ENCODE assay signal across 30 cellular contexts in the genomic region with DNA sequence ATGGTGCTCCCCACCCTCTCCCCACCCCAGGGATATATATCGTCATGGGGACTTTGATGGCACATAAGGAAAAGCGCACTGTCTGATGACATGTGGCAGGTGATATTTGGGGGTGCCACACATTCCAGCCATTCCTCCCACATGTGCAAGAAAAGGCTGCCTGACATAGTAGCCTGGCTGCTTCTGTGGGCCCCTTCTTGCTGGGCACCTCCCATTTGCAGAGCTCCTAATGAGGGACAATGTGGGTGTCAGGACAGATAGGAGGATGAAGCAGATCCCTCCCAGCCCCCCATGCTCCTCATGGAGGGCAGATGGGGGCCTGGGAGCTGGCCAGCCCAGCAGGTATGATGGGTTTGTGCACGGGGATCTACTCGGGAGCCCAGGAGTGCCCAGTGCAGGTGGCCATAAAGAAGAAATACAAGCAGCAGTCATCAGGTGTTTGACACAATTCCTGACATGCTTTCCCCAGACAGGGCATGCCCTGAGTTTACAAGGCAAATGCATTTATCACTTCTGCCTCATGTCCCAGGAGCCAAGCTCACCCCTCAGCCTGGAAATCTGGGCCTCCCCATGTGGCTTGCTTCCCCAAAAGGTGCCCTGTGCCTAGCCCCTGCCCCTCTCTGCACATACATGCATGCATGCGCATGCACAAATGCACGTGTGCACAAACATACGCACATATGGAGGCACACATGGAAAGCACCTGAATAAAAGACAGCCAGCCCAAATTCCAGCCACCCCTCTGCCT.
"Had no signal": no experiment of that assay in that cellular context is flagged by ENCODE, and none has a peak within 500 bp of the region (broad histone marks: within the 10 kb centered on the region; RNA-seq: fewer than 3 reads in every experiment).

No MANE protein-coding gene starts in this region.

- ATAC-seq: activated CD4-positive, alpha-beta T cell treated with anti-CD3 and anti-CD28 coated beads for 36 hours; activated CD8-positive, alpha-beta T cell treated with anti-CD3 and anti-CD28 coated beads, Interleukin-2, amount 10 ng/mL, durations not matched to agents 7 days and 5 days; activated T-cell treated with anti-CD3 and anti-CD28 coated beads, Interleukin-2, amount 50 U/mL, for 4 hours; activated T-helper 17 cell treated with anti-CD3 and anti-CD28 coated beads, Interleukin-2, amount 50 U/mL, for 72 hours; effector memory CD8-positive, alpha-beta T cell had no signal

- H3K9me3 Mint-ChIP-seq: activated CD4-positive, alpha-beta memory T cell treated with anti-CD3 and anti-CD28 coated beads for 36 hours; activated CD4-positive, alpha-beta T cell treated with anti-CD3 and anti-CD28 coated beads, Interleukin-2, amount 10 ng/mL, durations not matched to agents 24 days and 14 days; activated T-cell treated with anti-CD3 and anti-CD28 coated beads, Interleukin-2, amount 50 U/mL, for 4 hours; activated T-helper 17 cell treated with anti-CD3 and anti-CD28 coated beads, Interleukin-2, amount 50 U/mL, for 72 hours; central memory CD8-positive, alpha-beta T cell; dendritic cell treated with granulocyte-macrophage colony-stimulating factor and Interleukin-4, amounts not matched to agents 40 ng/mL and 50 ng/mL, for 4 days; effector memory CD8-positive, alpha-beta T cell had no signal

- H3K36me3 Mint-ChIP-seq: activated CD4-positive, alpha-beta memory T cell treated with anti-CD3 and anti-CD28 coated beads for 36 hours had no signal

- H3K27ac ChIP-seq: brain microvascular endothelial cell, coronary artery, dorsolateral prefrontal cortex, epithelial cell of prostate had no signal

- DNase-seq: activated CD4-positive, alpha-beta memory T cell treated with anti-CD3 and anti-CD28 coated beads for 36 hours; activated CD4-positive, alpha-beta T cell treated with anti-CD3 and anti-CD28 coated beads for 36 hours; activated CD4-positive, alpha-beta T cell treated with anti-CD3 and anti-CD28 coated beads, Interleukin-2, amount 10 ng/mL, durations not matched to agents 24 days and 14 days; activated CD4-positive, CD25-positive, alpha-beta regulatory T cell; activated CD4-positive, CD25-positive, alpha-beta regulatory T cell treated with anti-CD3 and anti-CD28 coated beads, Interleukin-2, amount 50 U/mL, for 72 hours; activated CD8-positive, alpha-beta T cell treated with anti-CD3 and anti-CD28 coated beads, Interleukin-2, amount 10 ng/mL, durations not matched to agents 7 days and 5 days; activated effector memory CD4-positive, alpha-beta T cell treated with Interleukin-2 at 50 U/mL for 16 hours; activated gamma-delta T cell treated with Interleukin-2 at 50 U/mL for 16 hours; activated naive CD4-positive, alpha-beta T cell treated with anti-CD3 and anti-CD28 coated beads, Interleukin-2, amount 50 U/mL, for 16 hours; activated naive CD4-positive, alpha-beta T cell treated with Interleukin-2 at 50 U/mL for 16 hours; activated T-cell treated with anti-CD3 and anti-CD28 coated beads, Interleukin-2, amount 50 U/mL, for 4 hours; amniotic stem cell; anterior cingulate cortex; brain microvascular endothelial cell; dorsolateral prefrontal cortex; effector CD4-positive, alpha-beta T cell; effector memory CD8-positive, alpha-beta T cell; foreskin fibroblast; T-helper 2 cell had no signal

- H3K4me1 Mint-ChIP-seq: activated CD4-positive, alpha-beta T cell treated with anti-CD3 and anti-CD28 coated beads for 36 hours; activated CD4-positive, alpha-beta T cell treated with anti-CD3 and anti-CD28 coated beads, Interleukin-2, amount 10 ng/mL, durations not matched to agents 24 days and 14 days; activated T-helper 17 cell treated with anti-CD3 and anti-CD28 coated beads, Interleukin-2, amount 50 U/mL, for 72 hours; central memory CD8-positive, alpha-beta T cell had no signal

- H3K27me3 ChIP-seq: brain microvascular endothelial cell had no signal

- FAIRE-seq: astrocyte, bronchial epithelial cell, endometrium, endothelial cell of umbilical vein, frontal cortex had no signal

- H3K4me3 ChIP-seq: coronary artery, dorsolateral prefrontal cortex had no signal

- H3K4me3 Mint-ChIP-seq: activated CD4-positive, alpha-beta memory T cell treated with anti-CD3 and anti-CD28 coated beads for 36 hours; activated CD4-positive, alpha-beta T cell treated with anti-CD3 and anti-CD28 coated beads for 36 hours; activated CD4-positive, alpha-beta T cell treated with anti-CD3 and anti-CD28 coated beads, Interleukin-2, amount 10 ng/mL, durations not matched to agents 24 days and 14 days; activated CD8-positive, alpha-beta T cell treated with anti-CD3 and anti-CD28 coated beads, Interleukin-2, amount 10 ng/mL, durations not matched to agents 7 days and 5 days; activated naive CD8-positive, alpha-beta T cell; activated T-cell treated with anti-CD3 and anti-CD28 coated beads, Interleukin-2, amount 50 U/mL, for 4 hours; activated T-helper 17 cell treated with anti-CD3 and anti-CD28 coated beads, Interleukin-2, amount 50 U/mL, for 72 hours; central memory CD8-positive, alpha-beta T cell; dendritic cell treated with granulocyte-macrophage colony-stimulating factor and Interleukin-4, amounts not matched to agents 40 ng/mL and 50 ng/mL, for 4 days; effector memory CD8-positive, alpha-beta T cell had no signal

- H3K27me3 Mint-ChIP-seq: activated CD4-positive, alpha-beta memory T cell treated with anti-CD3 and anti-CD28 coated beads for 36 hours; activated CD4-positive, alpha-beta T cell treated with anti-CD3 and anti-CD28 coated beads, Interleukin-2, amount 10 ng/mL, durations not matched to agents 24 days and 14 days had no signal

- H3K27ac Mint-ChIP-seq: activated CD4-positive, alpha-beta memory T cell treated with anti-CD3 and anti-CD28 coated beads for 36 hours; activated CD4-positive, alpha-beta T cell treated with anti-CD3 and anti-CD28 coated beads for 36 hours; activated CD4-positive, alpha-beta T cell treated with anti-CD3 and anti-CD28 coated beads, Interleukin-2, amount 10 ng/mL, durations not matched to agents 24 days and 14 days; activated CD8-positive, alpha-beta T cell treated with anti-CD3 and anti-CD28 coated beads, Interleukin-2, amount 10 ng/mL, durations not matched to agents 7 days and 5 days; activated naive CD8-positive, alpha-beta T cell; activated T-helper 17 cell treated with anti-CD3 and anti-CD28 coated beads, Interleukin-2, amount 50 U/mL, for 72 hours; dendritic cell treated with granulocyte-macrophage colony-stimulating factor and Interleukin-4, amounts not matched to agents 40 ng/mL and 50 ng/mL, for 4 days; effector memory CD8-positive, alpha-beta T cell had no signal

- H3K36me3 ChIP-seq: brain microvascular endothelial cell had no signal
